8 cellular contexts compared by ENCODE assay signal in the genomic region with DNA sequence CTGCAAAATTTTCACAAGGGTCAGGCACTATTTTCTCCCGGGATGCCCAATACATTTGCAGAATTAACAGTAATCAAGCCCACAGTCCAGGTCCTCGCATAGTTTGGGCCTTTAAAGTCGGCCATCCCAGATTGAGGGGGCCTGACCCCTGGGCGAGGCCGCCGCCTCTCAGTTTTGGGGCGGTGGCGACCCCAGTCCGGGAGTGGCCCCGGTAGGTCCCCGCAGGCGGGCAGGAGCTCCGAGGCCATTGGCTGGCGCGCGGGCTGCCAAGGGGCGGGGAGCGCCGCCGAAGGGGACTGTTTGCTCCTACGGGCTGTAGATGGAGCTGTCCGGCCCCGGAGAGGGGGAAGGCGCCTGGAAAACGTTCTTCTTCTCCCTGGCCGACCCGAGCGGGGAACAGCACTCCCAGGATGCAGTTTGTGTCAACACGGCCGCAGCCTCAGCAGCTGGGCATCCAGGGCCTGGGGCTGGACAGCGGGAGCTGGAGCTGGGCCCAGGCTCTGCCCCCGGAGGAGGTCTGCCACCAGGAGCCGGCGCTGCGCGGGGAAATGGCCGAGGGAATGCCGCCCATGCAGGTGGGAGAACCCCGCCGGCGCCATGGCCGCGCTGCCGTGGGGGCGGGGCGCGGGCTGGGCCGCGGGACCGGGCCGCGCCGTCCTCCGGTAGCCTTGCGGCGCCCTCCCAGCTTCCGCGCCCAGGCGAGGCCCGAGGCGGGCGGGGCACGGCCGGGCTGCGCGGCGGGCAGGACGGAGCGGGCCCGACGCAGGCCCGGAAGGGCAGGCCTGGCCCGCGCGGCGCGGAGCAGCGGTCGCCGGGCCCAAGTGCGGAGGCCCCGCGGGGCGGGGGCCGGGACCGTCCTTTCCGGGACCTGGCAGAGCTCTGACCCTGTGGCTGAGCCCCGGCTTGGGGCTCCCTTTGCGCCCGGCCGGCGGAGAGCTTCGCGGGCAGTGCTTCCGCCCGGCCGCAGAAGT. TPM values are rescaled to one million over a fixed set of nuclear protein-coding genes. Genes with fewer than 3 reads are reported as not detected.
DNase-seq lines count a peak whose midpoint lies in the region; ATAC-seq and TF ChIP-seq lines count a peak whose summit lies in the region.

A gene (plus strand): TSS at position 367 of the 971 bp plus-strand sequence. CDS start 44 bp downstream, at position 411.

- H3K4me3 ChIP-seq in MM.1S (ENCODE audit: low read length) = peak within 1 kb of the TSS; percentile 95
- peak within 1 kb of the TSS; percentile 90 for H3K4me3 ChIP-seq in SK-N-MC
- peak within 1 kb of the TSS; percentile 95 for H3K4me3 ChIP-seq in thoracic aorta

- ATAC-seq in omental fat pad (ENCODE audit: low FRiP score) = peak; percentile 96
- ATAC-seq in thoracic aorta (ENCODE audit: insufficient number of reproducible peaks, low FRiP score, low read depth) = peak; percentile 80

- peak; percentile 74 for DNase-seq in GM04504 (ENCODE audit: low read depth)
- DNase-seq in HCEC 1CT = peak; percentile 91
- DNase-seq in MM.1S = peak; percentile 86
- DNase-seq in SK-N-MC (ENCODE audit: low read depth, low spot score) = peak; percentile 10
- DNase-seq in activated naive CD4-positive, alpha-beta T cell treated with anti-CD3 and anti-CD28 coated beads, Interleukin-2, amount 50 U/mL, for 16 hours = peak; percentile 76
- no peak for DNase-seq in glomerular endothelial cell (ENCODE audit: extremely low read depth, low read depth, low spot score)
- DNase-seq in omental fat pad (ENCODE audit: low spot score) = peak; percentile 41
- peak; percentile 67 for DNase-seq in thoracic aorta (ENCODE audit: low spot score)

- H3K36me3 ChIP-seq in MM.1S (replicated peaks; ENCODE audit: insufficient read depth, low read length) (0 out of 2 replicates have a peak, but pooled peaks cover 6% of the 10 kb centered on the region), SK-N-MC (ENCODE audit: insufficient read depth, low read length) (peaks cover 25% of the 10 kb centered on the region), thoracic aorta (peaks cover 20% of the 10 kb centered on the region)

- H3K9ac ChIP-seq in MM.1S (ENCODE audit: low read length) (peak within 1 kb of the TSS; percentile 85), SK-N-MC (ENCODE audit: insufficient read length) (peak within 1 kb of the TSS; percentile 94)

- peak within 1 kb of the TSS; percentile 65 for H2AFZ ChIP-seq in MM.1S (ENCODE audit: low read length)

- no peaks in the 10 kb centered on the region for H3K9me2 ChIP-seq in MM.1S (replicated peaks; ENCODE audit: insufficient read depth, low read length)

- H3K27ac ChIP-seq in MM.1S (ENCODE audit: low read length) (peak within 1 kb of the TSS; percentile 63; the same call in 1 of the 2 replicates), SK-N-MC (0 out of 2 replicates have a peak within 1 kb of the TSS, but pooled peaks have one; percentile 30), thoracic aorta (peak within 1 kb of the TSS; percentile 79 to 82)

- TF ChIP-seq CTCF in MM.1S (IDR thresholded peaks at IDR 0.05; ENCODE audit: low read length) (peak; percentile 82), omental fat pad (IDR thresholded peaks at IDR 0.05) (no peak), thoracic aorta (IDR thresholded peaks at IDR 0.05) (peak; percentile 55)

- no peaks in the 10 kb centered on the region for H4K20me1 ChIP-seq in MM.1S (ENCODE audit: insufficient read depth, low read length)

- H3K79me2 ChIP-seq in MM.1S (ENCODE audit: low read length) = peaks cover 44% of the 10 kb centered on the region

- H3K4me2 ChIP-seq in MM.1S (ENCODE audit: low read depth, low read length) = peak within 1 kb of the TSS; percentile 94

- H3K27me3 ChIP-seq in MM.1S (replicated peaks; ENCODE audit: insufficient read depth, low read length) (no peaks in the 10 kb centered on the region), thoracic aorta (replicated peaks; ENCODE audit: insufficient read depth) (no peaks in the 10 kb centered on the region)

- H3K4me1 ChIP-seq in MM.1S (ENCODE audit: low read length) = peaks cover 4% of the 10 kb centered on the region
- H3K4me1 ChIP-seq in thoracic aorta (ENCODE audit: control insufficient read depth in 1 of 2, low read depth in 2 of 2) = peaks cover 14 to 22% of the 10 kb centered on the region in 2 donors

- H3F3A ChIP-seq in MM.1S (ENCODE audit: insufficient read depth, low read length) = peaks cover 7% of the 10 kb centered on the region; the same call in 1 of the 2 replicates

- H3K9me3 ChIP-seq in MM.1S (replicated peaks; ENCODE audit: insufficient read depth, low read length) (no peaks in the 10 kb centered on the region), SK-N-MC (ENCODE audit: low read depth, low read length) (no peaks in the 10 kb centered on the region), thoracic aorta (no peaks in the 10 kb centered on the region)

RNA-seq across cellular contexts. Expression of the gene that starts here (rescaled TPM):
- total RNA-seq in glomerular endothelial cell (33.3 and 34.4 TPM in 2 replicates), omental fat pad (10 to 100 TPM; 10.6 to 83.3 (median 17.7) TPM), thoracic aorta (10 to 100 TPM; 11.1 to 20.7 TPM)

Comparison
In these comparisons a context has a peak if more than half of its experiments do, and no peak if none do; other contexts are left out.
1. H3K27ac ChIP-seq: peak in every context shown above with its lines; median percentile 80 in thoracic aorta; 63 in MM.1S; 30 in SK-N-MC.
2. CTCF ChIP-seq: peak in MM.1S (single experiment) and thoracic aorta (single experiment); none in omental fat pad (0 of 3).
3. Peak in every context shown above with its lines, with median percentiles within 50 percentile points of each other: H3K4me3 ChIP-seq.